8 cellular contexts compared by ENCODE assay signal in genomic region chr4:71004281-71004851, GRCh38. TPM values are rescaled to one million over a fixed set of nuclear protein-coding genes. Genes with fewer than 3 reads are reported as not detected.
DNase-seq lines count a peak whose midpoint lies in the region; ATAC-seq and TF ChIP-seq lines count a peak whose summit lies in the region.

No MANE protein-coding gene starts in this region.

- in situ Hi-C loops in mammary epithelial cell (cut with MboI; ENCODE audit: low sequenced_read_pairs in 2 of 2) = loop anchor here in 1 of 2 donors (25.0 kb wide), 1 partner anchor 342 kb away; the partner anchor contains the start of gene JCHAIN

- BruUV-seq in mammary epithelial cell (replicated peaks; lab: Mats Ljungman, UMichigan) (no TSS peak), PC-3 (replicated peaks; lab: Mats Ljungman, UMichigan) (no TSS peak)

- H3K4me2 ChIP-seq in mammary epithelial cell (ENCODE audit: insufficient read depth, low read depth, low read length) (no peak overlapping the region), PC-3 (ENCODE audit: low read length) (no peak overlapping the region)

- H3F3A ChIP-seq in PC-3 (ENCODE audit: low read length, unreplicated experiment) = no peaks in the 10 kb centered on the region

- intact Hi-C loops in mammary epithelial cell (cut with micrococcal nuclease) (no loop called here), PC-3 (cut with micrococcal nuclease) (no loop called here)

- dilution Hi-C loops in mammary epithelial cell (cut with HindIII; ENCODE audit: low sequenced_read_pairs) = loop anchor here (5.0 kb wide), 1 partner anchor 102 kb away; the partner anchor contains the start of gene MOB1B

- DNase-seq in GM10248 (ENCODE audit: extremely low spot score) = no peak
- DNase-seq in activated CD4-positive, CD25-positive, alpha-beta regulatory T cell (lab: John Stamatoyannopoulos, UW) = peak in 3 of 4 experiments; percentile 2 to 8 (median 7)
- no peak for DNase-seq in NK-92 (lab: John Stamatoyannopoulos, UW; ENCODE audit: unreplicated experiment)
- DNase-seq in mammary epithelial cell = no peak
- no peak for DNase-seq in GOT3 (lab: John Stamatoyannopoulos, UW)
- DNase-seq in PC-3 = no peak

- H3K4me3 ChIP-seq in iPS-20b (ENCODE audit: low read length) (peak overlapping the region; percentile 41; the same call in 1 of the 2 replicates), mammary epithelial cell (replicated peaks in 1 of 3; ENCODE audit: insufficient read depth in 1 of 3, low read depth in 2 of 3, low read length in 3 of 3) (no peak overlapping the region), PC-3 (ENCODE audit: low read length) (no peak overlapping the region)

- H3K9ac ChIP-seq in iPS-20b (ENCODE audit: low read depth, low read length) (peak overlapping the region; percentile 20; the same call in 1 of the 2 replicates), mammary epithelial cell (ENCODE audit: insufficient read depth, low read length) (no peak overlapping the region), PC-3 (ENCODE audit: low read length) (no peak overlapping the region)

- ATAC-seq in HG02642 (IDR thresholded peaks at IDR 0.05; ENCODE audit: poor library complexity, unreplicated experiment) (peak; percentile 39), PC-3 (no peak)

- H2AFZ ChIP-seq in mammary epithelial cell (ENCODE audit: low read depth, low read length) (no peak overlapping the region), PC-3 (ENCODE audit: low read length) (no peak overlapping the region)

- POLR2A ChIA-PET in GM10248 (lab: Yijun Ruan, JAX) (interaction anchor here (2.2 kb wide), 1 partner anchor 11 kb away, joined by 8 read pairs; the partner anchor contains the start of gene DCK), PC-3 (lab: Charles Lee; ENCODE audit: unreplicated experiment) (no interaction called here)

- H4K20me1 ChIP-seq in mammary epithelial cell (ENCODE audit: insufficient read depth, low read length) (no peaks in the 10 kb centered on the region), PC-3 (ENCODE audit: low read length) (no peaks in the 10 kb centered on the region)

- H3K9me3 ChIP-seq in iPS-20b (ENCODE audit: insufficient read depth, low read depth, low read length) (no peaks in the 10 kb centered on the region), mammary epithelial cell (replicated peaks; ENCODE audit: insufficient read depth, low read length) (peaks cover 2% of the 10 kb centered on the region), PC-3 (ENCODE audit: low read length) (no peaks in the 10 kb centered on the region)

- H3K27me3 ChIP-seq in iPS-20b (ENCODE audit: insufficient read depth, low read length) = no peaks in the 10 kb centered on the region
- no peaks in the 10 kb centered on the region for H3K27me3 ChIP-seq in mammary epithelial cell (ENCODE audit: insufficient read depth, low read length)
- no peaks in the 10 kb centered on the region for H3K27me3 ChIP-seq in PC-3 (ENCODE audit: low read length)

- WGBS in mammary epithelial cell (ENCODE audit: low coverage, missing lambda C conversion rate) = 90% methylated on average over 5 of the region's 7 CpGs

- TF ChIP-seq CTCF in GM10248 (IDR thresholded peaks at IDR 0.05; ENCODE audit: control extremely low read depth, extremely low read depth, low read depth, missing control alignments) (peak; percentile 32), mammary epithelial cell (conservative IDR thresholded peaks at IDR 0.05 in 1 of 2, IDR thresholded peaks at IDR 0.05 in 1 of 2; ENCODE audit: extremely low read depth in 1 of 2, insufficient read depth in 1 of 2, low read depth in 1 of 2, low read length in 2 of 2) (no peak), PC-3 (conservative IDR thresholded peaks at IDR 0.05; ENCODE audit: low read depth, low read length) (no peak)

- peaks cover 58% of the 10 kb centered on the region for H3K79me2 ChIP-seq in mammary epithelial cell (ENCODE audit: insufficient read depth, low read length)
- H3K79me2 ChIP-seq in PC-3 (ENCODE audit: low read length) = peaks cover 47% of the 10 kb centered on the region

- H3K9me2 ChIP-seq in PC-3 (replicated peaks; ENCODE audit: low read length) = no peaks in the 10 kb centered on the region

- H3K4me1 ChIP-seq in iPS-20b (ENCODE audit: insufficient read depth, low read length) (peaks cover 12% of the 10 kb centered on the region; the same call in 1 of the 2 replicates), mammary epithelial cell (ENCODE audit: insufficient read depth, low read length) (no peaks in the 10 kb centered on the region), PC-3 (ENCODE audit: insufficient read depth, low read length) (no peaks in the 10 kb centered on the region)

- peak overlapping the region; percentile 49 for H3K27ac ChIP-seq in iPS-20b (ENCODE audit: low read length)
- H3K27ac ChIP-seq in mammary epithelial cell (ENCODE audit: insufficient read depth, low read depth, low read length) = no peak overlapping the region
- no peak overlapping the region for H3K27ac ChIP-seq in PC-3 (ENCODE audit: low read length)

- H3K36me3 ChIP-seq in iPS-20b (ENCODE audit: insufficient read depth, low read depth, low read length) = peaks cover 12% of the 10 kb centered on the region; the same call in 1 of the 2 replicates
- no peaks in the 10 kb centered on the region for H3K36me3 ChIP-seq in mammary epithelial cell (ENCODE audit: insufficient read depth, low read length)
- H3K36me3 ChIP-seq in PC-3 (ENCODE audit: low read depth, low read length) = no peaks in the 10 kb centered on the region

- CTCF ChIA-PET in GM10248 (lab: Yijun Ruan, JAX) = interaction anchor here (1.0 to 9.2 kb wide), 4 partner anchors 9 to 352 kb away, joined by 3 to 73 read pairs (median 4); partner anchors contain the start of gene DCK
- CTCF ChIA-PET in mammary epithelial cell (lab: Charles Lee; ENCODE audit: low non-redundant PET) = no interaction called here
- CTCF ChIA-PET in PC-3 (lab: Charles Lee) = no interaction called here

RNA-seq across cellular contexts. Expression of gene DCK, which starts 10.9 kb away (rescaled TPM):
- total RNA-seq in mammary epithelial cell = 10 to 100 TPM; 10.0 to 16.0 TPM
- polyA plus RNA-seq in mammary epithelial cell = 7.9 TPM
- 7.8 TPM for polyA minus RNA-seq in mammary epithelial cell
- total RNA-seq in PC-3 (2014; rRNA removed) = 19.5 and 21.0 TPM in 2 replicates

Comparison
In these comparisons a context has a peak if more than half of its experiments do, and no peak if none do; other contexts are left out.
1. DNase-seq: peak in activated CD4-positive, CD25-positive, alpha-beta regulatory T cell (3 of 4); none in GM10248 (single experiment), NK-92 (single experiment), mammary epithelial cell (single experiment), GOT3 (single experiment) and PC-3 (single experiment).